In genomic region chr11:33775832-33776231, GRCh38 we compare ENCODE assay signal across 9 cellular contexts. TPM values are rescaled to one million over a fixed set of nuclear protein-coding genes. Genes with fewer than 3 reads are reported as not detected.
A peak's percentile ranks its signal among the peaks of the same experiment; 100 is the strongest.
DNase-seq lines count a peak whose midpoint lies in the region; ATAC-seq and TF ChIP-seq lines count a peak whose summit lies in the region.
"Had no signal": no experiment of that assay in that cellular context is flagged by ENCODE, and none has a peak within 500 bp of the region (broad histone marks: within the 10 kb centered on the region; RNA-seq: fewer than 3 reads in every experiment).

No MANE protein-coding gene starts in this region.

- no peaks in the 10 kb centered on the region for H3K36me3 ChIP-seq in CD4-positive, CD25-positive, alpha-beta regulatory T cell (ENCODE audit: control insufficient read depth, insufficient read depth, low read length)
- no peaks in the 10 kb centered on the region for H3K36me3 ChIP-seq in fibroblast of lung (ENCODE audit: control insufficient read depth, insufficient read depth, low read length)
- no peaks in the 10 kb centered on the region for H3K36me3 ChIP-seq in vagina

- no peak for ATAC-seq in CD4-positive, CD25-positive, alpha-beta regulatory T cell (ENCODE audit: low read depth in 2 of 2)
- ATAC-seq in GM18873 (IDR thresholded peaks at IDR 0.05; ENCODE audit: low FRiP score, unreplicated experiment) (peak; percentile 39), HG03108 (IDR thresholded peaks at IDR 0.05; ENCODE audit: unreplicated experiment) (peak; percentile 27), HG02970 (IDR thresholded peaks at IDR 0.05; ENCODE audit: low FRiP score, unreplicated experiment) (no peak)

- H3K27ac ChIP-seq in CD4-positive, CD25-positive, alpha-beta regulatory T cell (ENCODE audit: insufficient read depth, low read length, poor library complexity, severe bottlenecking): no peak overlapping the region
- H3K27ac ChIP-seq in fibroblast of lung (ENCODE audit: insufficient read depth, low read length) (no peak overlapping the region), vagina (no peak overlapping the region)

- H3K27ac Mint-ChIP-seq in CD4-positive, CD25-positive, alpha-beta regulatory T cell: peak overlapping the region in 2 of 3 donors; percentile 48 to 98

- no peaks in the 10 kb centered on the region for H3K9me3 ChIP-seq in CD4-positive, CD25-positive, alpha-beta regulatory T cell (ENCODE audit: control insufficient read depth in 2 of 2, low read length in 2 of 2)
- H3K9me3 ChIP-seq in fibroblast of lung (ENCODE audit: control insufficient read depth, insufficient read depth, low read depth, low read length): no peaks in the 10 kb centered on the region
- no peaks in the 10 kb centered on the region for H3K9me3 ChIP-seq in vagina

- TF ChIP-seq CTCF in fibroblast of lung (conservative IDR thresholded peaks at IDR 0.05 in 1 of 2, IDR thresholded peaks at IDR 0.05 in 1 of 2; ENCODE audit: low read depth in 1 of 2, low read length in 2 of 2) (no peak), vagina (IDR thresholded peaks at IDR 0.05) (no peak)

- DNase-seq in CD4-positive, CD25-positive, alpha-beta regulatory T cell: peak in 1 of 3 donors; percentile 14
- DNase-seq in fibroblast of lung (ENCODE audit: low read depth in 2 of 2) (peak; percentile 21 to 45), NCI-H128 (lab: John Stamatoyannopoulos, UW; ENCODE audit: unreplicated experiment) (no peak), vagina (ENCODE audit: extremely low spot score in 2 of 2) (no peak), foreskin melanocyte (no peak)
- DNase-seq: NCI-H524 treated with DMSO at 0.1 percent for 48 hours had no signal

- no peak for TF ChIP-seq POLR2A in vagina (IDR thresholded peaks at IDR 0.05)

- peak overlapping the region; percentile 81 for H3K4me2 ChIP-seq in fibroblast of lung (ENCODE audit: extremely low read depth, insufficient read depth, low read length)

- no peak overlapping the region for H2AFZ ChIP-seq in fibroblast of lung (ENCODE audit: low read length)

- H3K36me3 Mint-ChIP-seq in CD4-positive, CD25-positive, alpha-beta regulatory T cell: no peaks in the 10 kb centered on the region

- peaks cover 30% of the 10 kb centered on the region for H3K27me3 Mint-ChIP-seq in CD4-positive, CD25-positive, alpha-beta regulatory T cell

- peak overlapping the region; percentile 64 to 98 (median 96) for H3K4me3 Mint-ChIP-seq in CD4-positive, CD25-positive, alpha-beta regulatory T cell

- H3K4me1 ChIP-seq in CD4-positive, CD25-positive, alpha-beta regulatory T cell (ENCODE audit: control insufficient read depth, insufficient read depth, low read length, poor library complexity, severe bottlenecking): peaks cover 34% of the 10 kb centered on the region
- peaks cover 13% of the 10 kb centered on the region for H3K4me1 ChIP-seq in fibroblast of lung (ENCODE audit: control insufficient read depth, extremely low read depth, insufficient read depth, low read length)
- peaks cover 38% of the 10 kb centered on the region for H3K4me1 ChIP-seq in vagina

- H3K79me2 ChIP-seq in fibroblast of lung (ENCODE audit: control insufficient read depth, insufficient read depth, low read length): peaks cover 17% of the 10 kb centered on the region

- no peaks in the 10 kb centered on the region for H3K9me3 Mint-ChIP-seq in CD4-positive, CD25-positive, alpha-beta regulatory T cell

- H3K9ac ChIP-seq in fibroblast of lung (ENCODE audit: insufficient read depth, low read length): no peak overlapping the region

- H3K4me3 ChIP-seq in CD4-positive, CD25-positive, alpha-beta regulatory T cell (ENCODE audit: low read depth, low read length): no peak overlapping the region
- no peak overlapping the region for H3K4me3 ChIP-seq in fibroblast of lung (replicated peaks in 1 of 4; ENCODE audit: control extremely low read depth in 1 of 4, insufficient read depth in 1 of 4, low read depth in 3 of 4, low read length in 4 of 4)
- H3K4me3 ChIP-seq in vagina: no peak overlapping the region

- H4K20me1 ChIP-seq in fibroblast of lung (ENCODE audit: control insufficient read depth, extremely low read depth, insufficient read depth, low read length): no peaks in the 10 kb centered on the region

- intact Hi-C loops in vagina (cut with DNase I): no loop called here

- peaks cover 10 to 45% (median 37%) of the 10 kb centered on the region in 4 donors for H3K4me1 Mint-ChIP-seq in CD4-positive, CD25-positive, alpha-beta regulatory T cell

- H3K27me3 ChIP-seq in CD4-positive, CD25-positive, alpha-beta regulatory T cell (ENCODE audit: control insufficient read depth, insufficient read depth, low read length): peaks cover 19% of the 10 kb centered on the region
- H3K27me3 ChIP-seq in fibroblast of lung (ENCODE audit: control insufficient read depth, insufficient read depth, low read length): no peaks in the 10 kb centered on the region
- H3K27me3 ChIP-seq in vagina: no peaks in the 10 kb centered on the region

RNA-seq across cellular contexts. Expression of gene FBXO3, which starts 1.5 kb away (rescaled TPM):
- 56.7 TPM for total RNA-seq in CD4-positive, CD25-positive, alpha-beta regulatory T cell
- 10 to 100 TPM; 48.6 to 57.5 (median 55.7) TPM for polyA plus RNA-seq in CD4-positive, CD25-positive, alpha-beta regulatory T cell
- total RNA-seq in fibroblast of lung: 27.2 and 28.7 TPM in 2 replicates
- polyA plus RNA-seq in fibroblast of lung: 39.6 and 46.2 TPM in 2 replicates
- 18.2 and 18.7 TPM in 2 replicates for polyA plus RNA-seq in fibroblast of lung (2012)
- 5.1 and 6.0 TPM in 2 replicates for polyA minus RNA-seq in fibroblast of lung (ENCODE audit: low replicate concordance)
- total RNA-seq in vagina: 29.7 TPM

RNA-seq across cellular contexts. Expression of gene CD59, which starts 39.6 kb away (rescaled TPM):
- total RNA-seq in CD4-positive, CD25-positive, alpha-beta regulatory T cell: 80.3 TPM
- polyA plus RNA-seq in CD4-positive, CD25-positive, alpha-beta regulatory T cell: 100 to 1,000 TPM; 180 to 388 (median 223) TPM
- total RNA-seq in fibroblast of lung (209 and 380 TPM in 2 replicates), vagina (272 TPM)
- 1,165 and 1,404 TPM in 2 replicates for polyA plus RNA-seq in fibroblast of lung
- polyA plus RNA-seq in fibroblast of lung (2012): 928 and 1,205 TPM in 2 replicates
- polyA minus RNA-seq in fibroblast of lung (ENCODE audit: low replicate concordance): 662 and 789 TPM in 2 replicates

Comparison
In these comparisons a context has a peak if more than half of its experiments do, and no peak if none do; other contexts are left out.
1. ATAC-seq: peak in GM18873 (single experiment) and HG03108 (single experiment); none in CD4-positive, CD25-positive, alpha-beta regulatory T cell (0 of 2) and HG02970 (single experiment).
2. DNase-seq: peak in fibroblast of lung (2 of 2); none in NCI-H128 (single experiment), vagina (0 of 2) and foreskin melanocyte (single experiment).